8 cellular contexts compared by ENCODE assay signal in genomic region chr2:74391580-74392448, GRCh38. TPM values are rescaled to one million over a fixed set of nuclear protein-coding genes. Genes with fewer than 3 reads are reported as not detected.
DNase-seq lines count a peak whose midpoint lies in the region; ATAC-seq lines count a peak whose summit lies in the region.

No MANE protein-coding gene starts in this region.

- peaks cover 4% of the 10 kb centered on the region for H3K27me3 Mint-ChIP-seq in activated T-helper 17 cell treated with anti-CD3 and anti-CD28 coated beads, Interleukin-2, amount 50 U/mL, for 72 hours
- H3K27me3 Mint-ChIP-seq in natural killer cell treated with Interleukin-12 subunit alpha and Interleukin-12 subunit beta and Interleukin-15 and Interleukin-18, amount 100 ng/mL, for 72 hours: peaks cover 6 to 7% of the 10 kb centered on the region in 2 donors

- H3K27ac Mint-ChIP-seq in activated T-helper 17 cell treated with anti-CD3 and anti-CD28 coated beads, Interleukin-2, amount 50 U/mL, for 72 hours: peak overlapping the region; percentile 97
- peak overlapping the region; percentile 91 to 95 for H3K27ac Mint-ChIP-seq in natural killer cell treated with Interleukin-12 subunit alpha and Interleukin-12 subunit beta and Interleukin-15 and Interleukin-18, amount 100 ng/mL, for 72 hours

- H3K9me3 Mint-ChIP-seq in activated T-helper 17 cell treated with anti-CD3 and anti-CD28 coated beads, Interleukin-2, amount 50 U/mL, for 72 hours: no peaks in the 10 kb centered on the region
- H3K9me3 Mint-ChIP-seq in natural killer cell treated with Interleukin-12 subunit alpha and Interleukin-12 subunit beta and Interleukin-15 and Interleukin-18, amount 100 ng/mL, for 72 hours: no peaks in the 10 kb centered on the region

- no peak overlapping the region for H3K4me3 Mint-ChIP-seq in activated T-helper 17 cell treated with anti-CD3 and anti-CD28 coated beads, Interleukin-2, amount 50 U/mL, for 72 hours
- peak overlapping the region; percentile 93 for H3K4me3 Mint-ChIP-seq in natural killer cell treated with Interleukin-12 subunit alpha and Interleukin-12 subunit beta and Interleukin-15 and Interleukin-18, amount 100 ng/mL, for 72 hours

- peak; percentile 65 for ATAC-seq in GM21717 (IDR thresholded peaks at IDR 0.05; ENCODE audit: unreplicated experiment)
- peak; percentile 69 for ATAC-seq in activated T-helper 17 cell treated with anti-CD3 and anti-CD28 coated beads, Interleukin-2, amount 50 U/mL, for 72 hours (replicated peaks)
- peak; percentile 87 to 92 for ATAC-seq in natural killer cell treated with Interleukin-12 subunit alpha and Interleukin-12 subunit beta and Interleukin-15 and Interleukin-18, amount 100 ng/mL, for 72 hours
- peak; percentile 79 for ATAC-seq in stimulated activated naive CD8-positive, alpha-beta T cell treated with anti-CD3 and anti-CD28 coated beads, Interleukin-15, Interleukin-2, amounts not matched to agents 100 U/mL and 50 U/mL, for 24 hours

- H3K36me3 Mint-ChIP-seq in activated T-helper 17 cell treated with anti-CD3 and anti-CD28 coated beads, Interleukin-2, amount 50 U/mL, for 72 hours (ENCODE audit: low read depth): no peaks in the 10 kb centered on the region
- H3K36me3 Mint-ChIP-seq in natural killer cell treated with Interleukin-12 subunit alpha and Interleukin-12 subunit beta and Interleukin-15 and Interleukin-18, amount 100 ng/mL, for 72 hours: no peaks in the 10 kb centered on the region

- H3K4me1 Mint-ChIP-seq in activated T-helper 17 cell treated with anti-CD3 and anti-CD28 coated beads, Interleukin-2, amount 50 U/mL, for 72 hours: no peaks in the 10 kb centered on the region
- H3K4me1 Mint-ChIP-seq in natural killer cell treated with Interleukin-12 subunit alpha and Interleukin-12 subunit beta and Interleukin-15 and Interleukin-18, amount 100 ng/mL, for 72 hours (ENCODE audit: low read depth in 2 of 2): peaks cover 7 to 10% of the 10 kb centered on the region in 2 donors

- DNase-seq in DMS53 treated with DMSO at 0.1 percent for 48 hours (lab: John Stamatoyannopoulos, UW; ENCODE audit: unreplicated experiment): peak; percentile 86
- peak; percentile 83 for DNase-seq in LHCN-M2 (ENCODE audit: low read depth)
- DNase-seq in RPMI7951 (ENCODE audit: low read depth): peak; percentile 83
- peak; percentile 90 for DNase-seq in fibroblast of peridontal ligament (ENCODE audit: extremely low read depth)
- DNase-seq in natural killer cell treated with Interleukin-12 subunit alpha and Interleukin-12 subunit beta and Interleukin-15 and Interleukin-18, amount 100 ng/mL, for 72 hours (ENCODE audit: low spot score): peak; percentile 92
- DNase-seq in stimulated activated naive CD8-positive, alpha-beta T cell treated with anti-CD3 and anti-CD28 coated beads, Interleukin-15, Interleukin-2, amounts not matched to agents 100 U/mL and 50 U/mL, for 24 hours: peak; percentile 96

RNA-seq across cellular contexts. Expression of gene DCTN1, which starts 11.7 kb away (rescaled TPM):
- 117 and 126 TPM in 2 replicates for total RNA-seq in LHCN-M2 (2014; rRNA removed)
- polyA plus RNA-seq in LHCN-M2 (2012): 193 TPM
- 88.8 and 93.3 TPM in 2 replicates for total RNA-seq in RPMI7951 (2014; rRNA removed; shearing (Covaris generic))
- 100 to 1,000 TPM in 1 of 2 donors, 10 to 100 TPM in 1; 84.0 to 108 TPM for total RNA-seq in activated T-helper 17 cell treated with anti-CD3 and anti-CD28 coated beads, Interleukin-2, amount 50 U/mL, for 72 hours
- total RNA-seq in natural killer cell treated with Interleukin-12 subunit alpha and Interleukin-12 subunit beta and Interleukin-15 and Interleukin-18, amount 100 ng/mL, for 72 hours: 100 to 1,000 TPM in 1 of 2 donors, 10 to 100 TPM in 1; 97.8 to 106 TPM

RNA-seq across cellular contexts. Expression of gene C2orf81, which starts 29.6 kb away (rescaled TPM):
- total RNA-seq in LHCN-M2 (2014; rRNA removed): 0.63 and 1.5 TPM in 2 replicates
- polyA plus RNA-seq in LHCN-M2 (2012): 1.3 TPM
- 1.2 and 1.3 TPM in 2 replicates for total RNA-seq in RPMI7951 (2014; rRNA removed; shearing (Covaris generic))
- total RNA-seq in activated T-helper 17 cell treated with anti-CD3 and anti-CD28 coated beads, Interleukin-2, amount 50 U/mL, for 72 hours: 1 to 10 TPM; 2.3 to 9.7 TPM
- total RNA-seq in natural killer cell treated with Interleukin-12 subunit alpha and Interleukin-12 subunit beta and Interleukin-15 and Interleukin-18, amount 100 ng/mL, for 72 hours: 1 to 10 TPM; 1.7 to 2.2 TPM

RNA-seq across cellular contexts. Expression of gene WDR54, which starts 29.7 kb away (rescaled TPM):
- total RNA-seq in LHCN-M2 (2014; rRNA removed): 40.0 and 55.8 TPM in 2 replicates
- polyA plus RNA-seq in LHCN-M2 (2012): 36.3 TPM
- 119 and 120 TPM in 2 replicates for total RNA-seq in RPMI7951 (2014; rRNA removed; shearing (Covaris generic))
- 100 to 1,000 TPM in 1 of 2 donors, 10 to 100 TPM in 1; 85.8 to 194 TPM for total RNA-seq in activated T-helper 17 cell treated with anti-CD3 and anti-CD28 coated beads, Interleukin-2, amount 50 U/mL, for 72 hours
- 10 to 100 TPM; 41.8 to 44.9 TPM for total RNA-seq in natural killer cell treated with Interleukin-12 subunit alpha and Interleukin-12 subunit beta and Interleukin-15 and Interleukin-18, amount 100 ng/mL, for 72 hours

RNA-seq across cellular contexts. Expression of gene SLC4A5, which starts 48.6 kb away (rescaled TPM):
- total RNA-seq in LHCN-M2 (2014; rRNA removed): 0.11 TPM in 1 of 2 replicates, not detected in the other
- 0.04 TPM for polyA plus RNA-seq in LHCN-M2 (2012)
- total RNA-seq in RPMI7951 (2014; rRNA removed; shearing (Covaris generic)): 0.10 TPM in 1 of 2 replicates, not detected in the other
- total RNA-seq in activated T-helper 17 cell treated with anti-CD3 and anti-CD28 coated beads, Interleukin-2, amount 50 U/mL, for 72 hours: 1 to 10 TPM; 2.2 to 4.4 TPM
- 1 to 10 TPM; 1.2 to 3.2 TPM for total RNA-seq in natural killer cell treated with Interleukin-12 subunit alpha and Interleukin-12 subunit beta and Interleukin-15 and Interleukin-18, amount 100 ng/mL, for 72 hours

RNA-seq across cellular contexts. Expression of gene RTKN, which starts 49.9 kb away (rescaled TPM):
- total RNA-seq in LHCN-M2 (2014; rRNA removed): 36.2 and 51.4 TPM in 2 replicates
- polyA plus RNA-seq in LHCN-M2 (2012): 21.2 TPM
- 15.1 and 17.7 TPM in 2 replicates for total RNA-seq in RPMI7951 (2014; rRNA removed; shearing (Covaris generic))
- total RNA-seq in activated T-helper 17 cell treated with anti-CD3 and anti-CD28 coated beads, Interleukin-2, amount 50 U/mL, for 72 hours: 1 to 10 TPM; 1.2 to 3.1 TPM
- 10 to 100 TPM in 1 of 2 donors, 1 to 10 TPM in 1; 4.6 to 11.6 TPM for total RNA-seq in natural killer cell treated with Interleukin-12 subunit alpha and Interleukin-12 subunit beta and Interleukin-15 and Interleukin-18, amount 100 ng/mL, for 72 hours

Comparison
In these comparisons a context has a peak if more than half of its experiments do, and no peak if none do; other contexts are left out.
1. Peak in every context shown above with its lines: DNase-seq and ATAC-seq.